ENCODE assay signal across 8 cellular contexts in the genomic region with DNA sequence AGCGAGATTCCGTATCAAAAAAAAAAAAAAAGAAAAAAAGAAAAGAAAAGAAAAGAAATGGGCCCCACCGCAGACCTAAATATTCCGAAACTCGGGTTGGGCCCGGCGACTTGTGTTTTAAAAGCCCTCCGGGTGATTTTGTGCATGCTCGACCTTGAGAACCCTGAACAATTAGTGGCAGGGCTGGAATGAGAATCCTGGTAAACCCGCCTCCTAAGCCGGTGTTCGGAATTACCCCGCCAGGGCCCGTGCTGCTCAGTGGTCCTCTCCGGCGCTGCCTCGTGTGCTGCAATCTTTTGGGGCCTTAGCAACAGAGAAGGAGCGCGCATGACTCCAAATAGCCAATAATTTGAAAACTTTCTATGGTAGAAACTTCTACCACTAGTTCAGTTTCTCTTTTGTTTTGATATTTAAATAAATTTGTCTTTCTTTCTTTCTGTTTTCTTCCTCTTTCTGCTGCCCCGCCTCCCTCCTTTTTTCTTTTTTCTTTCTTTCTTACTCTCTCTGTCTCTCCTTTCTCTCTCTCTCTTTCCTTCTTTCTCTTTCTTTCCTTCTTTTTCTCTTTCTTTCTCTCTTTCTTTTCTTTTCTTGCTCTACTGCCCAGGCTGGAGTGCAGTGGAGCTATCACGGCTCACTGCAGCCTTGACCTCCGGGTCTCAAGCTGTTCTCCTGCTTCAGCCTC. TPM values are rescaled to one million over a fixed set of nuclear protein-coding genes. Genes with fewer than 3 reads are reported as not detected.
DNase-seq lines count a peak whose midpoint lies in the region; ATAC-seq lines count a peak whose summit lies in the region.

No MANE protein-coding gene starts in this region.

- H3K4me3 Mint-ChIP-seq in activated CD4-positive, alpha-beta T cell treated with anti-CD3 and anti-CD28 coated beads, Interleukin-2, amount 10 ng/mL, durations not matched to agents 24 days and 14 days, result peak overlapping the region; percentile 78
- peak overlapping the region; percentile 83 for H3K4me3 Mint-ChIP-seq in activated naive CD8-positive, alpha-beta T cell treated with anti-CD3 and anti-CD28 coated beads, Interleukin-2, amount 10 ng/mL, durations not matched to agents 7 days and 5 days

- peaks cover 2% of the 10 kb centered on the region for H3K27me3 Mint-ChIP-seq in activated CD4-positive, alpha-beta T cell treated with anti-CD3 and anti-CD28 coated beads, Interleukin-2, amount 10 ng/mL, durations not matched to agents 24 days and 14 days
- no peaks in the 10 kb centered on the region for H3K27me3 Mint-ChIP-seq in activated naive CD8-positive, alpha-beta T cell treated with anti-CD3 and anti-CD28 coated beads, Interleukin-2, amount 10 ng/mL, durations not matched to agents 7 days and 5 days

- POLR2A ChIA-PET in activated naive CD8-positive, alpha-beta T cell treated with anti-CD3 and anti-CD28 coated beads, Interleukin-2, amount 10 ng/mL, durations not matched to agents 7 days and 5 days (lab: Charles Lee), result interaction anchor here (0.7 to 4.4 kb wide), 6 partner anchors 9 to 534 kb away, joined by 3 to 35 read pairs (median 5); no protein-coding TSS in a partner anchor

- H3K27ac Mint-ChIP-seq in activated CD4-positive, alpha-beta T cell treated with anti-CD3 and anti-CD28 coated beads, Interleukin-2, amount 10 ng/mL, durations not matched to agents 24 days and 14 days, result peak overlapping the region; percentile 85
- peak overlapping the region; percentile 90 for H3K27ac Mint-ChIP-seq in activated naive CD8-positive, alpha-beta T cell treated with anti-CD3 and anti-CD28 coated beads, Interleukin-2, amount 10 ng/mL, durations not matched to agents 7 days and 5 days

- H3K4me1 Mint-ChIP-seq in activated CD4-positive, alpha-beta T cell treated with anti-CD3 and anti-CD28 coated beads, Interleukin-2, amount 10 ng/mL, durations not matched to agents 24 days and 14 days, result peaks cover 63% of the 10 kb centered on the region
- H3K4me1 Mint-ChIP-seq in activated naive CD8-positive, alpha-beta T cell treated with anti-CD3 and anti-CD28 coated beads, Interleukin-2, amount 10 ng/mL, durations not matched to agents 7 days and 5 days, result peaks cover 62% of the 10 kb centered on the region

- no peaks in the 10 kb centered on the region for H3K36me3 Mint-ChIP-seq in activated CD4-positive, alpha-beta T cell treated with anti-CD3 and anti-CD28 coated beads, Interleukin-2, amount 10 ng/mL, durations not matched to agents 24 days and 14 days (ENCODE audit: low read depth)
- H3K36me3 Mint-ChIP-seq in activated naive CD8-positive, alpha-beta T cell treated with anti-CD3 and anti-CD28 coated beads, Interleukin-2, amount 10 ng/mL, durations not matched to agents 7 days and 5 days, result peaks cover 2% of the 10 kb centered on the region

- no peaks in the 10 kb centered on the region for H3K9me3 Mint-ChIP-seq in activated CD4-positive, alpha-beta T cell treated with anti-CD3 and anti-CD28 coated beads, Interleukin-2, amount 10 ng/mL, durations not matched to agents 24 days and 14 days
- no peaks in the 10 kb centered on the region for H3K9me3 Mint-ChIP-seq in activated naive CD8-positive, alpha-beta T cell treated with anti-CD3 and anti-CD28 coated beads, Interleukin-2, amount 10 ng/mL, durations not matched to agents 7 days and 5 days

- peak; percentile 32 for ATAC-seq in HG03342 (IDR thresholded peaks at IDR 0.05; ENCODE audit: unreplicated experiment)
- no peak for ATAC-seq in activated naive CD8-positive, alpha-beta T cell treated with anti-CD3 and anti-CD28 coated beads, Interleukin-2, amount 10 ng/mL, durations not matched to agents 7 days and 5 days (ENCODE audit: low read depth)
- peak; percentile 20 for ATAC-seq in left colon
- ATAC-seq in GM18519 (IDR thresholded peaks at IDR 0.05; ENCODE audit: low FRiP score, unreplicated experiment), result no peak

- intact Hi-C loops in activated CD4-positive, alpha-beta T cell treated with anti-CD3 and anti-CD28 coated beads, Interleukin-2, amount 10 ng/mL, durations not matched to agents 24 days and 14 days (cut with micrococcal nuclease), result loop anchor here (10.0 kb wide), 1 partner anchor 582 kb away; no protein-coding TSS in a partner anchor
- intact Hi-C loops in left colon (cut with DNase I, micrococcal nuclease), result no loop called here

- peak; percentile 74 for DNase-seq in activated CD4-positive, alpha-beta T cell treated with anti-CD3 and anti-CD28 coated beads, Interleukin-2, amount 10 ng/mL, durations not matched to agents 24 days and 14 days
- no peak for DNase-seq in activated CD4-positive, alpha-beta T cell treated with anti-CD3 and anti-CD28 coated beads, Interleukin-2, amount 50 U/mL, for 48 hours
- DNase-seq in activated naive CD8-positive, alpha-beta T cell treated with anti-CD3 and anti-CD28 coated beads, Interleukin-2, amount 10 ng/mL, durations not matched to agents 7 days and 5 days, result peak; percentile 38
- DNase-seq in left colon, result peak in 1 of 2 donors; percentile 50
- no peak for DNase-seq in NCI-H1436 (lab: John Stamatoyannopoulos, UW)
- no peak for DNase-seq in Kasumi-1 (lab: John Stamatoyannopoulos, UW)

RNA-seq across cellular contexts. Expression of gene GALNT6, which starts 1.5 kb away (rescaled TPM):
- total RNA-seq in activated CD4-positive, alpha-beta T cell treated with anti-CD3 and anti-CD28 coated beads, Interleukin-2, amount 10 ng/mL, durations not matched to agents 24 days and 14 days, result 10.7 and 12.8 TPM in 2 replicates
- 10 to 100 TPM; 30.0 to 31.0 TPM for total RNA-seq in activated naive CD8-positive, alpha-beta T cell treated with anti-CD3 and anti-CD28 coated beads, Interleukin-2, amount 10 ng/mL, durations not matched to agents 7 days and 5 days
- total RNA-seq in left colon, result 10 to 100 TPM; 31.4 to 41.0 TPM

RNA-seq across cellular contexts. Expression of gene SLC4A8, which starts 31.9 kb away (rescaled TPM):
- 1.4 and 2.3 TPM in 2 replicates for total RNA-seq in activated CD4-positive, alpha-beta T cell treated with anti-CD3 and anti-CD28 coated beads, Interleukin-2, amount 10 ng/mL, durations not matched to agents 24 days and 14 days
- 1 to 10 TPM; 6.1 TPM for total RNA-seq in activated naive CD8-positive, alpha-beta T cell treated with anti-CD3 and anti-CD28 coated beads, Interleukin-2, amount 10 ng/mL, durations not matched to agents 7 days and 5 days
- 1 to 10 TPM in 1 of 2 donors, under 1 TPM in 1; 0.67 to 1.8 TPM for total RNA-seq in left colon

RNA-seq across cellular contexts. Expression of gene CELA1, which starts 46.2 kb away (rescaled TPM):
- not detected in 2 replicates for total RNA-seq in activated CD4-positive, alpha-beta T cell treated with anti-CD3 and anti-CD28 coated beads, Interleukin-2, amount 10 ng/mL, durations not matched to agents 24 days and 14 days
- total RNA-seq in activated naive CD8-positive, alpha-beta T cell treated with anti-CD3 and anti-CD28 coated beads, Interleukin-2, amount 10 ng/mL, durations not matched to agents 7 days and 5 days, result not detected
- not detected for total RNA-seq in left colon

Comparison
In these comparisons a context has a peak if more than half of its experiments do, and no peak if none do; other contexts are left out.
1. DNase-seq: peak in activated CD4-positive, alpha-beta T cell treated with anti-CD3 and anti-CD28 coated beads, Interleukin-2, amount 10 ng/mL, durations not matched to agents 24 days and 14 days (single experiment) and activated naive CD8-positive, alpha-beta T cell treated with anti-CD3 and anti-CD28 coated beads, Interleukin-2, amount 10 ng/mL, durations not matched to agents 7 days and 5 days (single experiment); none in activated CD4-positive, alpha-beta T cell treated with anti-CD3 and anti-CD28 coated beads, Interleukin-2, amount 50 U/mL, for 48 hours (0 of 2), NCI-H1436 (single experiment) and Kasumi-1 (0 of 2).
2. ATAC-seq: peak in HG03342 (single experiment) and left colon (single experiment); none in activated naive CD8-positive, alpha-beta T cell treated with anti-CD3 and anti-CD28 coated beads, Interleukin-2, amount 10 ng/mL, durations not matched to agents 7 days and 5 days (single experiment) and GM18519 (single experiment).